1 cellular context compared by ENCODE assay signal in the genomic region with DNA sequence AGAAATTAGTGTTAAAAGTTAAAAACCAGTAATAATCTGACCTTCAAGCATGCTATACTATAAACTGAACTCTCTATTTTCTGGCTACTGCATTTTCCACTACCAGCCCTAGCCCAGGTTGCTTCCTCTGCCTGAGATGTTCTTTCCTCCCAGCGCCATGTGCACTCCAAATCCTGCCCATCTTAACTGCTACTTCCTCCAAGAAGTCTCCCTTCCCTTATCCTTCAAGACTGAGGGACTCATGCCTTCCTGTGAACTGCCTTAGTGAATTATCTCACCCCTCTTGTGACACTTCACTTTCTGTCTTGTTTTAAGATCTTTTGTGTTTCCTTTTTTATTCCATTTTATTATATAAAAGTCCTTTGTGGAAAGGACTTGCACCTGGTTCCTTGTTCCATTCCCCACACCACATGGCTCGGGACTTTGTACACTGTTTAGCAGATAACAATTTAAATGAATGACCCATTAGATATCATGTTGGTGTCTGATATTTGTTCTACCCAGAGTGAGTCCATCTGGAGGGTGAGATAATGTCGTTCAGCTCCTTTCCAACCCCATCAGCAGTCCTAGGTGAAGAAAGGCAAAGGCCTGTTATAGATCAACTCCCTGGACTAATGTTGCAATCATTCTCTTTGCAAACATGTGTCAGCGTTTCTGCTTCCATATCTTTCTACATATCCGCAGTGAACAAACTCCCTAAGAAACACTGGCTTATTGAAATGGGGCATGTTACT.
A peak's percentile ranks its signal among the peaks of the same experiment; 100 is the strongest.
TF ChIP-seq lines count a peak whose summit lies in the region.

No MANE protein-coding gene starts in this region.

TF ChIP-seq in HepG2, 621 proteins besides CTCF, POLR2A, EP300 and RAD21 (continued from another document and continues in another):
- TF ChIP-seq, protein P1, sequence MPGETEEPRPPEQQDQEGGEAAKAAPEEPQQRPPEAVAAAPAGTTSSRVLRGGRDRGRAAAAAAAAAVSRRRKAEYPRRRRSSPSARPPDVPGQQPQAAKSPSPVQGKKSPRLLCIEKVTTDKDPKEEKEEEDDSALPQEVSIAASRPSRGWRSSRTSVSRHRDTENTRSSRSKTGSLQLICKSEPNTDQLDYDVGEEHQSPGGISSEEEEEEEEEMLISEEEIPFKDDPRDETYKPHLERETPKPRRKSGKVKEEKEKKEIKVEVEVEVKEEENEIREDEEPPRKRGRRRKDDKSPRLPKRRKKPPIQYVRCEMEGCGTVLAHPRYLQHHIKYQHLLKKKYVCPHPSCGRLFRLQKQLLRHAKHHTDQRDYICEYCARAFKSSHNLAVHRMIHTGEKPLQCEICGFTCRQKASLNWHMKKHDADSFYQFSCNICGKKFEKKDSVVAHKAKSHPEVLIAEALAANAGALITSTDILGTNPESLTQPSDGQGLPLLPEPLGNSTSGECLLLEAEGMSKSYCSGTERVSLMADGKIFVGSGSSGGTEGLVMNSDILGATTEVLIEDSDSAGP (CRISPR knock-in tag; IDR thresholded peaks at IDR 0.05; ENCODE audit: borderline replicate concordance): no peak
- TF ChIP-seq KDM5B (CRISPR knock-in tag; IDR thresholded peaks at IDR 0.05; ENCODE audit: borderline replicate concordance): no peak
- TF ChIP-seq, protein P2, sequence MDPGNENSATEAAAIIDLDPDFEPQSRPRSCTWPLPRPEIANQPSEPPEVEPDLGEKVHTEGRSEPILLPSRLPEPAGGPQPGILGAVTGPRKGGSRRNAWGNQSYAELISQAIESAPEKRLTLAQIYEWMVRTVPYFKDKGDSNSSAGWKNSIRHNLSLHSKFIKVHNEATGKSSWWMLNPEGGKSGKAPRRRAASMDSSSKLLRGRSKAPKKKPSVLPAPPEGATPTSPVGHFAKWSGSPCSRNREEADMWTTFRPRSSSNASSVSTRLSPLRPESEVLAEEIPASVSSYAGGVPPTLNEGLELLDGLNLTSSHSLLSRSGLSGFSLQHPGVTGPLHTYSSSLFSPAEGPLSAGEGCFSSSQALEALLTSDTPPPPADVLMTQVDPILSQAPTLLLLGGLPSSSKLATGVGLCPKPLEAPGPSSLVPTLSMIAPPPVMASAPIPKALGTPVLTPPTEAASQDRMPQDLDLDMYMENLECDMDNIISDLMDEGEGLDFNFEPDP (CRISPR knock-in tag; conservative IDR thresholded peaks at IDR 0.05): no peak
- no peak for TF ChIP-seq HCFC1 (IDR thresholded peaks at IDR 0.05; ENCODE audit: low read depth, low read length)
- TF ChIP-seq NR1H2 (CRISPR knock-in tag; IDR thresholded peaks at IDR 0.05; ENCODE audit: borderline replicate concordance, low read depth): no peak
- no peak for TF ChIP-seq FOSL1 (CRISPR knock-in tag; IDR thresholded peaks at IDR 0.05; ENCODE audit: borderline replicate concordance)
- peak; percentile 55 for TF ChIP-seq PHF5A (CRISPR knock-in tag; IDR thresholded peaks at IDR 0.05; ENCODE audit: low read depth, unreplicated experiment)
- TF ChIP-seq HHEX (CRISPR knock-in tag; IDR thresholded peaks at IDR 0.05): no peak; the same call in 1 of the 2 replicates
- TF ChIP-seq SMAD1 (CRISPR knock-in tag; IDR thresholded peaks at IDR 0.05; ENCODE audit: borderline replicate concordance, low read depth): no peak
- TF ChIP-seq CCAR2 (optimal IDR thresholded peaks at IDR 0.05; ENCODE audit: low read depth, low read length): peak; percentile 30
- TF ChIP-seq SRSF9 (IDR thresholded peaks at IDR 0.05; ENCODE audit: borderline replicate concordance, insufficient read depth, low read depth, low read length, poor library complexity, severe bottlenecking): no peak
- 0 out of 2 replicates have a peak, but pooled peaks have one; percentile 56 for TF ChIP-seq ZBTB21 (CRISPR knock-in tag; IDR thresholded peaks at IDR 0.05)
- TF ChIP-seq FOXP1 (IDR thresholded peaks at IDR 0.05): no peak
- TF ChIP-seq FOXP1 (CRISPR knock-in tag; IDR thresholded peaks at IDR 0.05): peak; percentile 89
- TF ChIP-seq ZSCAN20 (CRISPR knock-in tag; IDR thresholded peaks at IDR 0.05; ENCODE audit: borderline replicate concordance): no peak
- TF ChIP-seq MEIS1 (CRISPR knock-in tag; IDR thresholded peaks at IDR 0.05; ENCODE audit: borderline replicate concordance): no peak
- no peak for TF ChIP-seq NFYC (CRISPR knock-in tag; IDR thresholded peaks at IDR 0.05)
- TF ChIP-seq ZNF326 (CRISPR knock-in tag; IDR thresholded peaks at IDR 0.05; ENCODE audit: borderline replicate concordance): no peak
- TF ChIP-seq ZNF468 (CRISPR knock-in tag; IDR thresholded peaks at IDR 0.05): no peak
- no peak for TF ChIP-seq ZBTB7A (CRISPR knock-in tag; IDR thresholded peaks at IDR 0.05)
- TF ChIP-seq AGO1 (IDR thresholded peaks at IDR 0.05; ENCODE audit: low read depth, low read length, poor library complexity, severe bottlenecking): no peak
- TF ChIP-seq, protein P3, sequence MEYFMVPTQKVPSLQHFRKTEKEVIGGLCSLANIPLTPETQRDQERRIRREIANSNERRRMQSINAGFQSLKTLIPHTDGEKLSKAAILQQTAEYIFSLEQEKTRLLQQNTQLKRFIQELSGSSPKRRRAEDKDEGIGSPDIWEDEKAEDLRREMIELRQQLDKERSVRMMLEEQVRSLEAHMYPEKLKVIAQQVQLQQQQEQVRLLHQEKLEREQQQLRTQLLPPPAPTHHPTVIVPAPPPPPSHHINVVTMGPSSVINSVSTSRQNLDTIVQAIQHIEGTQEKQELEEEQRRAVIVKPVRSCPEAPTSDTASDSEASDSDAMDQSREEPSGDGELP (IDR thresholded peaks at IDR 0.05; ENCODE audit: borderline replicate concordance, low read depth): peak; percentile 75
- TF ChIP-seq FOXJ3 (CRISPR knock-in tag; IDR thresholded peaks at IDR 0.05; ENCODE audit: borderline replicate concordance): peak; percentile 95
- no peak for TF ChIP-seq RORA (CRISPR knock-in tag; IDR thresholded peaks at IDR 0.05)
- TF ChIP-seq ZNF570 (CRISPR knock-in tag; IDR thresholded peaks at IDR 0.05; ENCODE audit: borderline replicate concordance): no peak
- TF ChIP-seq ZBTB37 (CRISPR knock-in tag; IDR thresholded peaks at IDR 0.05): no peak
- no peak for TF ChIP-seq GLI4 (CRISPR knock-in tag; IDR thresholded peaks at IDR 0.05; ENCODE audit: borderline replicate concordance)
- no peak for TF ChIP-seq LCORL (IDR thresholded peaks at IDR 0.05)
- TF ChIP-seq LCORL (CRISPR knock-in tag; IDR thresholded peaks at IDR 0.05): peak; percentile 41; the same call in 1 of the 2 replicates
- no peak; the same call in 1 of the 2 replicates for TF ChIP-seq MTA1 (CRISPR knock-in tag; IDR thresholded peaks at IDR 0.05; ENCODE audit: borderline replicate concordance)
- TF ChIP-seq HNRNPUL1 (IDR thresholded peaks at IDR 0.05; ENCODE audit: low read depth, low read length): no peak
- TF ChIP-seq JDP2 (CRISPR knock-in tag; IDR thresholded peaks at IDR 0.05; ENCODE audit: borderline replicate concordance): peak; percentile 62; the same call in 1 of the 2 replicates
- TF ChIP-seq ZNF17 (CRISPR knock-in tag; IDR thresholded peaks at IDR 0.05): no peak
- 0 out of 2 replicates have a peak, but pooled peaks have one; percentile 9 for TF ChIP-seq GABPB1 (CRISPR knock-in tag; IDR thresholded peaks at IDR 0.05)
- peak; percentile 89; the same call in 1 of the 2 replicates for TF ChIP-seq KDM4B (CRISPR knock-in tag; IDR thresholded peaks at IDR 0.05)
- no peak for TF ChIP-seq MTA3 (CRISPR knock-in tag; IDR thresholded peaks at IDR 0.05)
- TF ChIP-seq ZNF547 (CRISPR knock-in tag; IDR thresholded peaks at IDR 0.05): no peak; the same call in 1 of the 2 replicates
- no peak for TF ChIP-seq RFX1 (IDR thresholded peaks at IDR 0.05)
- no peak for TF ChIP-seq AHR (CRISPR knock-in tag; IDR thresholded peaks at IDR 0.05)
- TF ChIP-seq ZMAT3 (CRISPR knock-in tag; conservative IDR thresholded peaks at IDR 0.05): no peak
- peak; percentile 3 to 88; a peak in 3 of 4 replicates for TF ChIP-seq KLF16 (CRISPR knock-in tag; IDR thresholded peaks at IDR 0.05)
- no peak for TF ChIP-seq ARNTL (CRISPR knock-in tag; IDR thresholded peaks at IDR 0.05)
- TF ChIP-seq ZNF614 (CRISPR knock-in tag; IDR thresholded peaks at IDR 0.05; ENCODE audit: borderline replicate concordance): peak; percentile 96
- TF ChIP-seq ZSCAN12 (CRISPR knock-in tag; IDR thresholded peaks at IDR 0.05): 0 out of 2 replicates have a peak, but pooled peaks have one; percentile 28
- 0 out of 2 replicates have a peak, but pooled peaks have one; percentile 17 for TF ChIP-seq ZNF878 (CRISPR knock-in tag; IDR thresholded peaks at IDR 0.05)
- TF ChIP-seq HES4 (CRISPR knock-in tag; IDR thresholded peaks at IDR 0.05; ENCODE audit: borderline replicate concordance): no peak
- TF ChIP-seq, protein P4, sequence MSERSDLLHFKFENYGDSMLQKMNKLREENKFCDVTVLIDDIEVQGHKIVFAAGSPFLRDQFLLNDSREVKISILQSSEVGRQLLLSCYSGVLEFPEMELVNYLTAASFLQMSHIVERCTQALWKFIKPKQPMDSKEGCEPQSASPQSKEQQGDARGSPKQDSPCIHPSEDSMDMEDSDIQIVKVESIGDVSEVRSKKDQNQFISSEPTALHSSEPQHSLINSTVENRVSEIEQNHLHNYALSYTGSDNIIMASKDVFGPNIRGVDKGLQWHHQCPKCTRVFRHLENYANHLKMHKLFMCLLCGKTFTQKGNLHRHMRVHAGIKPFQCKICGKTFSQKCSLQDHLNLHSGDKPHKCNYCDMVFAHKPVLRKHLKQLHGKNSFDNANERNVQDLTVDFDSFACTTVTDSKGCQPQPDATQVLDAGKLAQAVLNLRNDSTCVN (CRISPR knock-in tag; IDR thresholded peaks at IDR 0.05; ENCODE audit: borderline replicate concordance): no peak
- peak; percentile 92 for TF ChIP-seq NFKBIZ (CRISPR knock-in tag; IDR thresholded peaks at IDR 0.05)
- peak; percentile 85 for TF ChIP-seq PPARG (CRISPR knock-in tag; conservative IDR thresholded peaks at IDR 0.05)
- TF ChIP-seq, protein P5, sequence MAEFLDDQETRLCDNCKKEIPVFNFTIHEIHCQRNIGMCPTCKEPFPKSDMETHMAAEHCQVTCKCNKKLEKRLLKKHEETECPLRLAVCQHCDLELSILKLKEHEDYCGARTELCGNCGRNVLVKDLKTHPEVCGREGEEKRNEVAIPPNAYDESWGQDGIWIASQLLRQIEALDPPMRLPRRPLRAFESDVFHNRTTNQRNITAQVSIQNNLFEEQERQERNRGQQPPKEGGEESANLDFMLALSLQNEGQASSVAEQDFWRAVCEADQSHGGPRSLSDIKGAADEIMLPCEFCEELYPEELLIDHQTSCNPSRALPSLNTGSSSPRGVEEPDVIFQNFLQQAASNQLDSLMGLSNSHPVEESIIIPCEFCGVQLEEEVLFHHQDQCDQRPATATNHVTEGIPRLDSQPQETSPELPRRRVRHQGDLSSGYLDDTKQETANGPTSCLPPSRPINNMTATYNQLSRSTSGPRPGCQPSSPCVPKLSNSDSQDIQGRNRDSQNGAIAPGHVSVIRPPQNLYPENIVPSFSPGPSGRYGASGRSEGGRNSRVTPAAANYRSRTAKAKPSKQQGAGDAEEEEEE (CRISPR knock-in tag; IDR thresholded peaks at IDR 0.05; ENCODE audit: borderline replicate concordance): no peak
- peak; percentile 94 for TF ChIP-seq MIER3 (CRISPR knock-in tag; IDR thresholded peaks at IDR 0.05; ENCODE audit: borderline replicate concordance)
- TF ChIP-seq DR1 (CRISPR knock-in tag; IDR thresholded peaks at IDR 0.05): no peak
- TF ChIP-seq, protein P6, sequence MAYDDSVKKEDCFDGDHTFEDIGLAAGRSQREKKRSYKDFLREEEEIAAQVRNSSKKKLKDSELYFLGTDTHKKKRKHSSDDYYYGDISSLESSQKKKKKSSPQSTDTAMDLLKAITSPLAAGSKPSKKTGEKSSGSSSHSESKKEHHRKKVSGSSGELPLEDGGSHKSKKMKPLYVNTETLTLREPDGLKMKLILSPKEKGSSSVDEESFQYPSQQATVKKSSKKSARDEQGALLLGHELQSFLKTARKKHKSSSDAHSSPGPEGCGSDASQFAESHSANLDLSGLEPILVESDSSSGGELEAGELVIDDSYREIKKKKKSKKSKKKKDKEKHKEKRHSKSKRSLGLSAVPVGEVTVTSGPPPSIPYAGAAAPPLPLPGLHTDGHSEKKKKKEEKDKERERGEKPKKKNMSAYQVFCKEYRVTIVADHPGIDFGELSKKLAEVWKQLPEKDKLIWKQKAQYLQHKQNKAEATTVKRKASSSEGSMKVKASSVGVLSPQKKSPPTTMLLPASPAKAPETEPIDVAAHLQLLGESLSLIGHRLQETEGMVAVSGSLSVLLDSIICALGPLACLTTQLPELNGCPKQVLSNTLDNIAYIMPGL (CRISPR knock-in tag; IDR thresholded peaks at IDR 0.05; ENCODE audit: borderline replicate concordance in 1 of 2, low read depth in 1 of 2): peak in 1 of 2 experiments; percentile 63; a peak in 1 of 4 replicates
- TF ChIP-seq SNAI1 (CRISPR knock-in tag; IDR thresholded peaks at IDR 0.05; ENCODE audit: borderline replicate concordance): no peak
- peak; percentile 90 for TF ChIP-seq ZNF264 (CRISPR knock-in tag; IDR thresholded peaks at IDR 0.05)
- TF ChIP-seq, protein P7, sequence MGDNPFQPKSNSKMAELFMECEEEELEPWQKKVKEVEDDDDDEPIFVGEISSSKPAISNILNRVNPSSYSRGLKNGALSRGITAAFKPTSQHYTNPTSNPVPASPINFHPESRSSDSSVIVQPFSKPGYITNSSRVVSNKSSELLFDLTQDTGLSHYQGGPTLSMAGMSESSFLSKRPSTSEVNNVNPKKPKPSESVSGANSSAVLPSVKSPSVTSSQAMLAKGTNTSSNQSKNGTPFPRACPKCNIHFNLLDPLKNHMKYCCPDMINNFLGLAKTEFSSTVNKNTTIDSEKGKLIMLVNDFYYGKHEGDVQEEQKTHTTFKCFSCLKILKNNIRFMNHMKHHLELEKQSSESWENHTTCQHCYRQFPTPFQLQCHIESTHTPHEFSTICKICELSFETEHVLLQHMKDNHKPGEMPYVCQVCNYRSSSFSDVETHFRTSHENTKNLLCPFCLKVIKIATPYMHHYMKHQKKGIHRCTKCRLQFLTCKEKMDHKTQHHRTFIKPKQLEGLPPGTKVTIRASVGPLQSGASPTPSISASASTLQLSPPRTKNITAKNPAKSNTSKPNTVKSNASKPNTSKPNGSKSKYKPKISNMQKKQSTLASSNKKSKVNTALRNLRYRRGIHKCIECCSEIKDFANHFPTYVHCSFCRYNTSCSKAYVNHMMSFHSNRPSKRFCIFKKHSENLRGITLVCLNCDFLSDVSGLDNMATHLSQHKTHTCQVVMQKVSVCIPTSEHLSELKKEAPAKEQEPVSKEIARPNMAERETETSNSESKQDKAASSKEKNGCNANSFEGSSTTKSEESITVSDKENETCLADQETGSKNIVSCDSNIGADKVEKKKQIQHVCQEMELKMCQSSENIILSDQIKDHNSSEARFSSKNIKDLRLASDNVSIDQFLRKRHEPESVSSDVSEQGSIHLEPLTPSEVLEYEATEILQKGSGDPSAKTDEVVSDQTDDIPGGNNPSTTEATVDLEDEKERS (CRISPR knock-in tag; IDR thresholded peaks at IDR 0.05): peak; percentile 97
- no peak for TF ChIP-seq SUZ12 (IDR thresholded peaks at IDR 0.05; ENCODE audit: low read depth, low read length)
- no peak for TF ChIP-seq ZNF34 (CRISPR knock-in tag; IDR thresholded peaks at IDR 0.05; ENCODE audit: borderline replicate concordance)
